ENCODE assay signal across 8 cellular contexts in genomic region chr6:37432916-37433656, GRCh38. TPM values are rescaled to one million over a fixed set of nuclear protein-coding genes. Genes with fewer than 3 reads are reported as not detected.
DNase-seq lines count a peak whose midpoint lies in the region; ATAC-seq and TF ChIP-seq lines count a peak whose summit lies in the region.

Gene CMTR1, plus strand, starts transcription at chr6:37433221. Its CDS starts 2,409 bp downstream, at chr6:37435630.

- in situ Hi-C loops in G401 (cut with HindIII; ENCODE audit: low sequenced_read_pairs), result no loop called here
- in situ Hi-C loops in HAP-1 (cut with MboI; ENCODE audit: low sequenced_read_pairs), result no loop called here

- peak within 1 kb of the TSS; percentile 93 for H3K4me3 Mint-ChIP-seq in nephron progenitor cell
- peak within 1 kb of the TSS; percentile 86 to 95 for H3K4me3 Mint-ChIP-seq in stimulated activated naive CD8-positive, alpha-beta T cell treated with anti-CD3 and anti-CD28 coated beads, Interleukin-15, amount 100 ng/mL, for 72 hours

- peaks cover 14% of the 10 kb centered on the region for H3K36me3 ChIP-seq in HAP-1 (replicated peaks)
- peaks cover 16% of the 10 kb centered on the region for H3K36me3 ChIP-seq in MG63

- peak; percentile 94 for ATAC-seq in stimulated activated naive CD8-positive, alpha-beta T cell treated with anti-CD3 and anti-CD28 coated beads, Interleukin-15, amount 100 ng/mL, for 72 hours

- H3K4me1 ChIP-seq in HAP-1, result peaks cover 9% of the 10 kb centered on the region

- H3K9me3 ChIP-seq in HAP-1 (no peaks in the 10 kb centered on the region), MG63 (no peaks in the 10 kb centered on the region)

- H3K4me3 ChIP-seq in HAP-1 (peak within 1 kb of the TSS; percentile 70), MG63 (peak within 1 kb of the TSS; percentile 94)

- DNase-seq in G401 (ENCODE audit: low spot score) (peak; percentile 86), HAP-1 (ENCODE audit: low spot score in 2 of 2) (peak; percentile 92 to 95), MG63 (peak; percentile 94), SIG-M5 (lab: John Stamatoyannopoulos, UW) (peak; percentile 33), activated gamma-delta T cell (lab: John Stamatoyannopoulos, UW) (peak; percentile 98), fibroblast of the conjunctiva (ENCODE audit: low read depth) (peak; percentile 70), nephron progenitor cell (peak; percentile 97)
- DNase-seq in stimulated activated naive CD8-positive, alpha-beta T cell treated with anti-CD3 and anti-CD28 coated beads, Interleukin-15, amount 100 ng/mL, for 72 hours, result peak; percentile 97 to 98

- H3K27me3 ChIP-seq in HAP-1 (ENCODE audit: low read depth) (no peaks in the 10 kb centered on the region), MG63 (no peaks in the 10 kb centered on the region)

- peaks cover 13% of the 10 kb centered on the region for H3K36me3 Mint-ChIP-seq in nephron progenitor cell (ENCODE audit: low read depth)

- H3K9me3 Mint-ChIP-seq in nephron progenitor cell, result peaks cover under 1% of the 10 kb centered on the region
- no peaks in the 10 kb centered on the region for H3K9me3 Mint-ChIP-seq in stimulated activated naive CD8-positive, alpha-beta T cell treated with anti-CD3 and anti-CD28 coated beads, Interleukin-15, amount 100 ng/mL, for 72 hours

- peaks cover 13% of the 10 kb centered on the region for H3K27me3 Mint-ChIP-seq in nephron progenitor cell (ENCODE audit: low read depth, poor library complexity)
- H3K27me3 Mint-ChIP-seq in stimulated activated naive CD8-positive, alpha-beta T cell treated with anti-CD3 and anti-CD28 coated beads, Interleukin-15, amount 100 ng/mL, for 72 hours, result peaks cover 13% of the 10 kb centered on the region

- TF ChIP-seq CTCF in nephron progenitor cell (IDR thresholded peaks at IDR 0.05), result no peak

- peak within 1 kb of the TSS; percentile 95 for H3K27ac Mint-ChIP-seq in nephron progenitor cell
- H3K27ac Mint-ChIP-seq in stimulated activated naive CD8-positive, alpha-beta T cell treated with anti-CD3 and anti-CD28 coated beads, Interleukin-15, amount 100 ng/mL, for 72 hours, result peak within 1 kb of the TSS; percentile 98 to 99

- peaks cover 33% of the 10 kb centered on the region for H3K4me1 Mint-ChIP-seq in nephron progenitor cell
- H3K4me1 Mint-ChIP-seq in stimulated activated naive CD8-positive, alpha-beta T cell treated with anti-CD3 and anti-CD28 coated beads, Interleukin-15, amount 100 ng/mL, for 72 hours, result peaks cover 49% of the 10 kb centered on the region

RNA-seq across cellular contexts. Expression of gene CMTR1, which starts in this region (rescaled TPM):
- total RNA-seq in G401 (2014; rRNA removed; shearing (Covaris generic)), result 47.7 and 48.8 TPM in 2 replicates
- total RNA-seq in MG63 (2014; rRNA removed; shearing (Covaris generic); ENCODE audit: low replicate concordance), result 30.3 and 33.8 TPM in 2 replicates

Comparison
In these comparisons a context has a peak if more than half of its experiments do, and no peak if none do; other contexts are left out.
1. Peak in every context shown above with its lines: DNase-seq, ATAC-seq and H3K4me3 ChIP-seq.
2. DNase-seq: peak in every context shown above with its lines; median percentile 98 in activated gamma-delta T cell; 98 in stimulated activated naive CD8-positive, alpha-beta T cell treated with anti-CD3 and anti-CD28 coated beads, Interleukin-15, amount 100 ng/mL, for 72 hours; 97 in nephron progenitor cell; 94 in MG63; 94 in HAP-1; 86 in G401; 70 in fibroblast of the conjunctiva; 33 in SIG-M5.